ENCODE assay signal across 1 cellular context in the genomic region with DNA sequence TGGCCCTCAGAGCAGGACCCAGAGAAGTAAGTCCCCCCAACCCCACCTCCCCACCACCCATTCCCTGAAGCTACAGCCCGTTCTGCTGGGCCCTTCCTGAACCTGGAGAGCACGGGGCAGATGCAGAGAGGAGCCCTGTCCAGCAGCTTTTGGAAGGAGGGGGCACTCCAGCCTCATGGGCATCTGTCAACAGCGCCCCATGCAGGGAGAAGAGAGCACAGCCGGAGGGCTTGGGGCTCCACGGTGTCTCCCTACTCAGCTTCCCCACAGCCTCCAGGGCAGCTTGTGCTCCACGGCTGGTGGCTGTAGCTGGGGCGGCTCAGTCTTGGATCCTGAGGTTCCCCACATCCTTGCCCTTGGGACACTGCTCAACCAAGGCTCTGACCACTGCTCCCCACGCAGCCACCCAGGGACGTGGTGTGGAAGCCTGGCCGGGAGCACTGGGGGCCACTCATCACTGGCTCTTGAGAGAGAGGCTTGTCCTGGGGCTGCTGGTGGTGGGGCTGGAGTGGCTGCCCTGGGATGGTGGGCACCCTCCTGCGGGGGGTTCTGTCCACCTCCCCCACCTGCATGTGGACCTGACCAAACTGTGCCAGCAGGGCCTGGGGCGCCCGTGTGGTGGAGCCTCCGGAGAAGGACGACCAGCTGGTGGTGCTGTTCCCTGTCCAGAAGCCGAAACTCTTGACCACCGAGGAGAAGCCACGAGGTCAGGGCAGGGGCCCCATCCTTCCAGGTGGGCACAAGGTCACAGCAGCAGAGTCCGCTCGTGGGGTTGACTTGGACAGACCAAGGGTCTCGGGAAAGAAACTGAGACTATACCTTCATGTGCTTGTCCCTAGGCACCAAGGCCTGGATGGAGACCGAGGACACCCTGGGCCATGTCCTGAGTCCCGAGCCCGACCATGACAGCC.
TF ChIP-seq lines count a peak whose summit lies in the region.

No MANE protein-coding gene starts in this region.

TF ChIP-seq in GM12878, 131 proteins besides CTCF, POLR2A, EP300 and RAD21:
- no peak for TF ChIP-seq IKZF1 (conservative IDR thresholded peaks at IDR 0.05)
- TF ChIP-seq POLR2AphosphoS2 (IDR thresholded peaks at IDR 0.05; ENCODE audit: low read depth, low read length), result no peak
